Comparison of ENCODE assay signal across 6 cellular contexts in genomic region chr7:151013356-151013727, GRCh38. TPM values are rescaled to one million over a fixed set of nuclear protein-coding genes. Genes with fewer than 3 reads are reported as not detected.
DNase-seq lines count a peak whose midpoint lies in the region; ATAC-seq, FAIRE-seq and TF ChIP-seq lines count a peak whose summit lies in the region.

No MANE protein-coding gene starts in this region.

- no peak for ATAC-seq in CD4-positive, CD25-positive, alpha-beta regulatory T cell (ENCODE audit: low read depth in 2 of 2)
- ATAC-seq in T-helper 17 cell = no peak
- ATAC-seq in lower lobe of right lung = no peak

- intact Hi-C loops in lower lobe of right lung (cut with DNase I) = no loop called here

- peaks cover 94% of the 10 kb centered on the region for H3K4me1 ChIP-seq in CD4-positive, CD25-positive, alpha-beta regulatory T cell (ENCODE audit: control insufficient read depth, insufficient read depth, low read length, poor library complexity, severe bottlenecking)
- H3K4me1 ChIP-seq in lower lobe of right lung = peaks cover 50% of the 10 kb centered on the region

- H3K27me3 ChIP-seq in CD4-positive, CD25-positive, alpha-beta regulatory T cell (ENCODE audit: control insufficient read depth, insufficient read depth, low read length) = no peaks in the 10 kb centered on the region
- peaks cover 29% of the 10 kb centered on the region for H3K27me3 ChIP-seq in lower lobe of right lung (ENCODE audit: low read depth)

- no peak for DNase-seq in CD4-positive, CD25-positive, alpha-beta regulatory T cell
- DNase-seq in T-helper 17 cell (no peak), lower lobe of right lung (peak; percentile 46), RCC 7860 (ENCODE audit: low spot score) (no peak), NCI-H524 (lab: John Stamatoyannopoulos, UW) (no peak)
- DNase-seq in stimulated activated naive CD4-positive, alpha-beta T cell (lab: John Stamatoyannopoulos, UW) = no peak

- peak overlapping the region; percentile 96 for H3K27ac ChIP-seq in CD4-positive, CD25-positive, alpha-beta regulatory T cell (ENCODE audit: insufficient read depth, low read length, poor library complexity, severe bottlenecking)
- no peak overlapping the region for H3K27ac ChIP-seq in lower lobe of right lung

- TF ChIP-seq CTCF in lower lobe of right lung (IDR thresholded peaks at IDR 0.05) = no peak

- H3K4me3 ChIP-seq in CD4-positive, CD25-positive, alpha-beta regulatory T cell (ENCODE audit: low read depth, low read length) = no peak overlapping the region
- H3K4me3 ChIP-seq in lower lobe of right lung = peak overlapping the region; percentile 46

- H3K9me3 ChIP-seq in CD4-positive, CD25-positive, alpha-beta regulatory T cell (ENCODE audit: control insufficient read depth in 2 of 2, low read length in 2 of 2) = no peaks in the 10 kb centered on the region
- H3K9me3 ChIP-seq in T-helper 17 cell (ENCODE audit: control insufficient read depth, low read length, poor library complexity, severe bottlenecking) = no peaks in the 10 kb centered on the region
- no peaks in the 10 kb centered on the region for H3K9me3 ChIP-seq in lower lobe of right lung

- H3K27ac Mint-ChIP-seq in CD4-positive, CD25-positive, alpha-beta regulatory T cell = peak overlapping the region in 2 of 3 donors; percentile 99 to 100
- peak overlapping the region; percentile 98 for H3K27ac Mint-ChIP-seq in T-helper 17 cell

- H3K4me3 Mint-ChIP-seq in CD4-positive, CD25-positive, alpha-beta regulatory T cell = peak overlapping the region; percentile 95 to 100 (median 98)
- H3K4me3 Mint-ChIP-seq in T-helper 17 cell = peak overlapping the region; percentile 94

- peaks cover 19% of the 10 kb centered on the region for H3K27me3 Mint-ChIP-seq in CD4-positive, CD25-positive, alpha-beta regulatory T cell
- H3K27me3 Mint-ChIP-seq in T-helper 17 cell = peaks cover 2% of the 10 kb centered on the region

- peaks cover 17% of the 10 kb centered on the region for H3K36me3 Mint-ChIP-seq in CD4-positive, CD25-positive, alpha-beta regulatory T cell
- H3K36me3 Mint-ChIP-seq in T-helper 17 cell (ENCODE audit: low read depth) = peaks cover 3% of the 10 kb centered on the region

- peaks cover 0 to 4% (median 2%) of the 10 kb centered on the region in 7 donors for H3K9me3 Mint-ChIP-seq in CD4-positive, CD25-positive, alpha-beta regulatory T cell

- no peaks in the 10 kb centered on the region for H3K36me3 ChIP-seq in CD4-positive, CD25-positive, alpha-beta regulatory T cell (ENCODE audit: control insufficient read depth, insufficient read depth, low read length)
- H3K36me3 ChIP-seq in lower lobe of right lung = no peaks in the 10 kb centered on the region

- FAIRE-seq in RCC 7860 (lab: Jason Lieb, UNC) = no peak

- peaks cover 19 to 92% (median 59%) of the 10 kb centered on the region in 4 donors for H3K4me1 Mint-ChIP-seq in CD4-positive, CD25-positive, alpha-beta regulatory T cell
- peaks cover 65% of the 10 kb centered on the region for H3K4me1 Mint-ChIP-seq in T-helper 17 cell

RNA-seq across cellular contexts. Expression of gene ATG9B, which starts 11.0 kb away (rescaled TPM):
- total RNA-seq in CD4-positive, CD25-positive, alpha-beta regulatory T cell = 21.2 TPM
- 10 to 100 TPM; 18.6 to 38.7 (median 36.2) TPM for polyA plus RNA-seq in CD4-positive, CD25-positive, alpha-beta regulatory T cell
- total RNA-seq in T-helper 17 cell (10 to 100 TPM in 1 of 2 donors, 1 to 10 TPM in 1; 5.3 to 12.2 TPM), lower lobe of right lung (0.38 TPM)

RNA-seq across cellular contexts. Expression of gene ABCB8, which starts 14.9 kb away (rescaled TPM):
- 61.4 TPM for total RNA-seq in CD4-positive, CD25-positive, alpha-beta regulatory T cell
- polyA plus RNA-seq in CD4-positive, CD25-positive, alpha-beta regulatory T cell = 10 to 100 TPM; 16.9 to 20.6 (median 18.6) TPM
- total RNA-seq in T-helper 17 cell (10 to 100 TPM; 47.7 to 60.1 TPM), lower lobe of right lung (42.4 TPM)

RNA-seq across cellular contexts. Expression of gene NOS3, which starts 22.5 kb away (rescaled TPM):
- 10.7 TPM for total RNA-seq in CD4-positive, CD25-positive, alpha-beta regulatory T cell
- 1 to 10 TPM; 3.2 to 8.8 (median 7.1) TPM for polyA plus RNA-seq in CD4-positive, CD25-positive, alpha-beta regulatory T cell
- 1 to 10 TPM; 9.4 to 9.6 TPM for total RNA-seq in T-helper 17 cell
- total RNA-seq in lower lobe of right lung = 15.1 TPM

RNA-seq across cellular contexts. Expression of gene ASIC3, which starts 35.0 kb away (rescaled TPM):
- 5.9 TPM for total RNA-seq in CD4-positive, CD25-positive, alpha-beta regulatory T cell
- polyA plus RNA-seq in CD4-positive, CD25-positive, alpha-beta regulatory T cell = not detected
- 1 to 10 TPM; 6.7 to 9.1 TPM for total RNA-seq in T-helper 17 cell
- 3.7 TPM for total RNA-seq in lower lobe of right lung

RNA-seq across cellular contexts. Expression of gene KCNH2, which starts 35.2 kb away (rescaled TPM):
- 3.5 TPM for total RNA-seq in CD4-positive, CD25-positive, alpha-beta regulatory T cell
- polyA plus RNA-seq in CD4-positive, CD25-positive, alpha-beta regulatory T cell = 1 to 10 TPM in 3 of 4 donors, under 1 TPM in 1; 0.83 to 2.8 (median 1.5) TPM
- total RNA-seq in T-helper 17 cell (1 to 10 TPM; 2.2 to 5.6 TPM), lower lobe of right lung (2.4 TPM)
